8 cellular contexts compared by ENCODE assay signal in the genomic region with DNA sequence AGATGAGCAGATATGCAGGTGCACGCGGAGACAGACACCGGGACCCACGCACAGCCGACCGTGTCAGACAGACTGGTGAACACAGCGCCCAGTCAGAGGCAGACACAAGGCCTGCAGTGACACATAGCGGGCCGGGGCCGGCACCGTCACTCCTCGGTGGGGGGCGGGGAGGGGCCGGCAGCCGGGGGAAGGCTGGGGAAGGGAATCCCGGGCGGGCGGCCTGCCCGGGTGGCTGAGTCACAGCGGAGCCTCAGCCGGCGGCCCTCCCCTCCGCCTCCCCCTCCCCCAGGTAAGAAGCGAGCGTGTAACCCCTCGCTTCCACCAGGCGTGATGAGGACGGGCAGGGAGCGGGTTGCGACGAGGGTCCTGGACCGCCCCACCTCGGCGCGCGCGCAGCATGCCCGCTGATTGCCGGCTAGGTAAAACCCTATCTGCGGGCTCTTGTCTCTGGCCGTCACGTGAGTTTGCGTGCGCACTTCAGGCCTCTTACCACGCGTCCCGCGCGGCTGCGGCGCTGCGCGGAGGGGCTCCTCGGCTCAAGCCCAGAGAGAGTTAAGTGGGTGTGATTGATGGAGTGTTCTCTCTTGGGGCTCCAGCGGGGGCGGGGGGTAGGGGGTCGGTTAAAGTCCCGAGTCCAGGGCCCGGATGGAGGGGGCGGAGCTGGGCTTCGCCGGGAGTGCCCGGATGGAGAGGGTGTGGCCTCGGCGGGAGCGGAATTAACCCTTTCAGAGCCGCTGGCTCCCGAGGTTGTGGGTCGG. TPM values are rescaled to one million over a fixed set of nuclear protein-coding genes. Genes with fewer than 3 reads are reported as not detected.
A peak's percentile ranks its signal among the peaks of the same experiment; 100 is the strongest.
DNase-seq lines count a peak whose midpoint lies in the region; ATAC-seq, FAIRE-seq and TF ChIP-seq lines count a peak whose summit lies in the region.

No MANE protein-coding gene starts in this region.

- FAIRE-seq in kidney (lab: Jason Lieb, UNC), result no peak

- H3K27ac ChIP-seq in kidney (ENCODE audit: low read depth in 2 of 2, low read length in 2 of 2), result peak overlapping the region; percentile 97 to 99

- TF ChIP-seq CTCF in GM10248 (IDR thresholded peaks at IDR 0.05; ENCODE audit: control extremely low read depth, extremely low read depth, low read depth, missing control alignments) (peak; percentile 18), kidney (IDR thresholded peaks at IDR 0.05; ENCODE audit: borderline replicate concordance, extremely low read depth, insufficient read depth) (peak; percentile 5)

- peaks cover 3 to 11% of the 10 kb centered on the region in 2 donors for H3K36me3 ChIP-seq in kidney (ENCODE audit: control insufficient read depth in 1 of 2, insufficient read depth in 2 of 2, low read length in 2 of 2)

- peak; percentile 78 for DNase-seq in GM10248 (ENCODE audit: extremely low spot score)
- peak; percentile 69 for DNase-seq in NCI-H2196 treated with DMSO at 0.1 percent for 48 hours (lab: John Stamatoyannopoulos, UW; ENCODE audit: unreplicated experiment)
- DNase-seq in activated CD4-positive, CD25-positive, alpha-beta regulatory T cell treated with anti-CD3 and anti-CD28 coated beads, Interleukin-2, amount 50 U/mL, for 16 hours (ENCODE audit: low read depth, low spot score), result peak; percentile 76
- DNase-seq in central memory CD4-positive, alpha-beta T cell, result peak; percentile 94
- peak; percentile 98 for DNase-seq in kidney
- peak; percentile 94 for DNase-seq in stimulated activated CD4-positive, alpha-beta T cell treated with anti-CD3 and anti-CD28 coated beads, Interleukin-15, amount 100 ng/mL, for 24 hours

- peak; percentile 20 for ATAC-seq in HG02870 (IDR thresholded peaks at IDR 0.05; ENCODE audit: unreplicated experiment)
- no peak for ATAC-seq in HG03354 (IDR thresholded peaks at IDR 0.05; ENCODE audit: poor library complexity, severe bottlenecking, unreplicated experiment)

- peaks cover 21 to 45% of the 10 kb centered on the region in 2 donors for H3K4me1 ChIP-seq in kidney (ENCODE audit: control insufficient read depth in 1 of 2, insufficient read depth in 1 of 2, low read depth in 1 of 2, low read length in 2 of 2)

- H3K9ac ChIP-seq in kidney (ENCODE audit: low read length in 2 of 2), result peak overlapping the region; percentile 71 to 99

- H3K9me3 ChIP-seq in kidney (ENCODE audit: control insufficient read depth in 1 of 2, low read length in 2 of 2), result no peaks in the 10 kb centered on the region

- CTCF ChIA-PET in GM10248 (lab: Yijun Ruan, JAX), result interaction anchor here (1.0 to 1.9 kb wide), 3 partner anchors 9 to 99 kb away, joined by 3 to 9 read pairs (median 8); no protein-coding TSS in a partner anchor

- intact Hi-C loops in kidney (cut with DNase I), result no loop called here

- peak overlapping the region; percentile 82 to 94 for H3K4me3 ChIP-seq in kidney (ENCODE audit: low read length in 2 of 2)

- POLR2A ChIA-PET in GM10248 (lab: Yijun Ruan, JAX), result interaction anchor here (1.7 kb wide), 1 partner anchor 15 kb away, joined by 6 read pairs; a partner anchor contains a TSS

RNA-seq across cellular contexts. Expression of a gene that starts 7.8 kb away (rescaled TPM):
- 32.3 TPM for total RNA-seq in kidney
- polyA plus RNA-seq in kidney (ENCODE audit: insufficient read depth, low read depth, low replicate concordance), result 3.9 TPM

RNA-seq across cellular contexts. Expression of a gene that starts 13.1 kb away (rescaled TPM):
- 17.6 TPM for total RNA-seq in kidney
- polyA plus RNA-seq in kidney (ENCODE audit: insufficient read depth, low read depth, low replicate concordance), result 59.8 TPM

RNA-seq across cellular contexts. Expression of a gene that starts 15.6 kb away (rescaled TPM):
- 69.6 TPM for total RNA-seq in kidney
- 246 TPM for polyA plus RNA-seq in kidney (ENCODE audit: insufficient read depth, low read depth, low replicate concordance)

RNA-seq across cellular contexts. Expression of a gene that starts 16.0 kb away (rescaled TPM):
- total RNA-seq in kidney, result 20.4 TPM
- polyA plus RNA-seq in kidney (ENCODE audit: insufficient read depth, low read depth, low replicate concordance), result 14.3 TPM

RNA-seq across cellular contexts. Expression of a gene that starts 46.8 kb away (rescaled TPM):
- total RNA-seq in kidney, result 94.6 TPM
- 41.5 TPM for polyA plus RNA-seq in kidney (ENCODE audit: insufficient read depth, low read depth, low replicate concordance)
